ENCODE assay signal across 8 cellular contexts in genomic region chr1:2233997-2234761, GRCh38. TPM values are rescaled to one million over a fixed set of nuclear protein-coding genes. Genes with fewer than 3 reads are reported as not detected.
DNase-seq lines count a peak whose midpoint lies in the region; ATAC-seq and TF ChIP-seq lines count a peak whose summit lies in the region.

No MANE protein-coding gene starts in this region.

- peaks cover 27% of the 10 kb centered on the region for H3K36me3 Mint-ChIP-seq in activated naive CD8-positive, alpha-beta T cell treated with anti-CD3 and anti-CD28 coated beads for 36 hours
- H3K36me3 Mint-ChIP-seq in progenitor cell of endocrine pancreas (ENCODE audit: insufficient read depth) = no peaks in the 10 kb centered on the region

- H3K27ac Mint-ChIP-seq in activated naive CD8-positive, alpha-beta T cell treated with anti-CD3 and anti-CD28 coated beads for 36 hours = peak overlapping the region; percentile 86
- peak overlapping the region; percentile 29 for H3K27ac Mint-ChIP-seq in progenitor cell of endocrine pancreas

- H3K4me3 Mint-ChIP-seq in activated naive CD8-positive, alpha-beta T cell treated with anti-CD3 and anti-CD28 coated beads for 36 hours = peak overlapping the region; percentile 72
- H3K4me3 Mint-ChIP-seq in progenitor cell of endocrine pancreas (ENCODE audit: low read depth) = no peak overlapping the region

- intact Hi-C loops in Right ventricle myocardium inferior (cut with DNase I) = loop anchor here (2.0 kb wide), 1 partner anchor 81 kb away; no protein-coding TSS in a partner anchor

- ATAC-seq in GM18505 (IDR thresholded peaks at IDR 0.05; ENCODE audit: unreplicated experiment) (no peak), Right ventricle myocardium inferior (peak; percentile 84)

- peak; percentile 38 for TF ChIP-seq POLR2A in GM18505 (IDR thresholded peaks at IDR 0.05; ENCODE audit: borderline replicate concordance, extremely low read depth, insufficient read depth, insufficient read length)

- CTCF ChIA-PET in RWPE1 (lab: Yijun Ruan, JAX) = interaction anchor here (0.6 to 1.4 kb wide), 10 partner anchors 17 to 147 kb away, joined by 3 to 6 read pairs (median 4); no protein-coding TSS in a partner anchor

- no peak for TF ChIP-seq CTCF in RWPE1 (conservative IDR thresholded peaks at IDR 0.05; ENCODE audit: low read depth)
- TF ChIP-seq CTCF in progenitor cell of endocrine pancreas (IDR thresholded peaks at IDR 0.05; ENCODE audit: unreplicated experiment) = no peak

- peak overlapping the region; percentile 99 for H3K27ac ChIP-seq in RWPE1

- peaks cover 64% of the 10 kb centered on the region for H3K4me1 Mint-ChIP-seq in activated naive CD8-positive, alpha-beta T cell treated with anti-CD3 and anti-CD28 coated beads for 36 hours
- H3K4me1 Mint-ChIP-seq in progenitor cell of endocrine pancreas (ENCODE audit: low read depth) = peaks cover 39% of the 10 kb centered on the region

- peak; percentile 65 for DNase-seq in RWPE1 (ENCODE audit: low spot score)
- peak; percentile 70 for DNase-seq in activated naive CD8-positive, alpha-beta T cell treated with anti-CD3 and anti-CD28 coated beads for 36 hours
- DNase-seq in Right ventricle myocardium inferior (ENCODE audit: missing footprints) = peak; percentile 98
- DNase-seq in progenitor cell of endocrine pancreas (ENCODE audit: low spot score, unreplicated experiment) = no peak
- DNase-seq in NCI-H1105 treated with DMSO at 0.1 percent for 48 hours (lab: John Stamatoyannopoulos, UW) = no peak
- no peak for DNase-seq in DMS114 treated with DMSO at 0.1 percent for 48 hours (lab: John Stamatoyannopoulos, UW; ENCODE audit: unreplicated experiment)
- no peak for DNase-seq in NCI-H1048 (lab: John Stamatoyannopoulos, UW)

- no peaks in the 10 kb centered on the region for H3K27me3 Mint-ChIP-seq in activated naive CD8-positive, alpha-beta T cell treated with anti-CD3 and anti-CD28 coated beads for 36 hours
- no peaks in the 10 kb centered on the region for H3K27me3 Mint-ChIP-seq in progenitor cell of endocrine pancreas

- POLR2A ChIA-PET in RWPE1 (lab: Yijun Ruan, JAX; ENCODE audit: low non-redundant PET) = no interaction called here

- H3K9me3 Mint-ChIP-seq in activated naive CD8-positive, alpha-beta T cell treated with anti-CD3 and anti-CD28 coated beads for 36 hours = no peaks in the 10 kb centered on the region
- H3K9me3 Mint-ChIP-seq in progenitor cell of endocrine pancreas (ENCODE audit: low read depth) = no peaks in the 10 kb centered on the region

RNA-seq across cellular contexts. Expression of gene SKI, which starts 6.1 kb away (rescaled TPM):
- 10 to 100 TPM; 25.4 to 27.3 TPM for total RNA-seq in activated naive CD8-positive, alpha-beta T cell treated with anti-CD3 and anti-CD28 coated beads for 36 hours
- total RNA-seq in Right ventricle myocardium inferior (38.5 TPM), progenitor cell of endocrine pancreas (56.2 and 59.4 TPM in 2 replicates)

RNA-seq across cellular contexts. Expression of gene FAAP20, which starts 39.6 kb away (rescaled TPM):
- 10 to 100 TPM; 69.3 to 71.4 TPM for total RNA-seq in activated naive CD8-positive, alpha-beta T cell treated with anti-CD3 and anti-CD28 coated beads for 36 hours
- total RNA-seq in Right ventricle myocardium inferior (43.9 TPM), progenitor cell of endocrine pancreas (74.3 and 77.9 TPM in 2 replicates)

Comparison
In these comparisons a context has a peak if more than half of its experiments do, and no peak if none do; other contexts are left out.
1. DNase-seq: peak in RWPE1 (single experiment), activated naive CD8-positive, alpha-beta T cell treated with anti-CD3 and anti-CD28 coated beads for 36 hours (single experiment) and Right ventricle myocardium inferior (single experiment); none in progenitor cell of endocrine pancreas (single experiment), NCI-H1105 treated with DMSO at 0.1 percent for 48 hours (single experiment), DMS114 treated with DMSO at 0.1 percent for 48 hours (single experiment) and NCI-H1048 (single experiment).